ENCODE assay signal across 9 cellular contexts in genomic region chr2:102848366-102848839, GRCh38.
DNase-seq lines count a peak whose midpoint lies in the region; ATAC-seq lines count a peak whose summit lies in the region.
"Had no signal": no experiment of that assay in that cellular context is flagged by ENCODE, and none has a peak within 500 bp of the region (broad histone marks: within the 10 kb centered on the region; RNA-seq: fewer than 3 reads in every experiment).

No MANE protein-coding gene starts in this region.

- POLR2A ChIA-PET in CD8-positive, alpha-beta memory T cell (lab: Charles Lee): no interaction called here

- no peaks in the 10 kb centered on the region for H3K4me1 Mint-ChIP-seq in activated naive CD8-positive, alpha-beta T cell treated with anti-CD3 and anti-CD28 coated beads for 36 hours
- no peaks in the 10 kb centered on the region for H3K4me1 Mint-ChIP-seq in CD8-positive, alpha-beta memory T cell

- no peak overlapping the region for H3K4me3 ChIP-seq in CD8-positive, alpha-beta memory T cell (ENCODE audit: low read length)

- no peaks in the 10 kb centered on the region for H3K27me3 ChIP-seq in CD8-positive, alpha-beta memory T cell (ENCODE audit: insufficient read depth, low read length, poor library complexity, severe bottlenecking)

- no peak overlapping the region for H3K27ac ChIP-seq in CD8-positive, alpha-beta memory T cell (ENCODE audit: low read depth, low read length)
- H3K27ac ChIP-seq: epithelial cell of prostate had no signal

- H3K4me1 ChIP-seq in CD8-positive, alpha-beta memory T cell (ENCODE audit: insufficient read depth, low read length): no peaks in the 10 kb centered on the region

- H3K36me3 Mint-ChIP-seq in activated naive CD8-positive, alpha-beta T cell treated with anti-CD3 and anti-CD28 coated beads for 36 hours: peaks cover 8% of the 10 kb centered on the region
- H3K36me3 Mint-ChIP-seq in CD8-positive, alpha-beta memory T cell: peaks cover 0 to 2% (median 0%) of the 10 kb centered on the region in 3 donors

- H3K9me3 Mint-ChIP-seq in activated naive CD8-positive, alpha-beta T cell treated with anti-CD3 and anti-CD28 coated beads for 36 hours: peaks cover 2% of the 10 kb centered on the region
- H3K9me3 Mint-ChIP-seq in CD8-positive, alpha-beta memory T cell: peaks cover 0 to 3% (median 2%) of the 10 kb centered on the region in 5 donors

- H3K27ac Mint-ChIP-seq in activated naive CD8-positive, alpha-beta T cell treated with anti-CD3 and anti-CD28 coated beads for 36 hours: no peak overlapping the region
- no peak overlapping the region for H3K27ac Mint-ChIP-seq in CD8-positive, alpha-beta memory T cell

- DNase-seq in GM03348 (ENCODE audit: low spot score): peak; percentile 72
- peak; percentile 73 for DNase-seq in NCI-H2107 (lab: John Stamatoyannopoulos, UW)
- DNase-seq in activated naive CD8-positive, alpha-beta T cell treated with anti-CD3 and anti-CD28 coated beads for 36 hours: peak; percentile 12
- DNase-seq in left ventricle myocardium superior: peak; percentile 93
- DNase-seq in putamen (ENCODE audit: low spot score): peak; percentile 74
- no peak for DNase-seq in CD8-positive, alpha-beta memory T cell

- peaks cover 12% of the 10 kb centered on the region for H3K27me3 Mint-ChIP-seq in activated naive CD8-positive, alpha-beta T cell treated with anti-CD3 and anti-CD28 coated beads for 36 hours
- H3K27me3 Mint-ChIP-seq in CD8-positive, alpha-beta memory T cell: peaks cover 2 to 22% of the 10 kb centered on the region in 2 donors

- peak; percentile 99 for ATAC-seq in left ventricle myocardium superior
- no peak for ATAC-seq in HG02885 (IDR thresholded peaks at IDR 0.05; ENCODE audit: poor library complexity, unreplicated experiment)
- ATAC-seq in GM21717 (IDR thresholded peaks at IDR 0.05; ENCODE audit: unreplicated experiment): no peak

- intact Hi-C loops in left ventricle myocardium superior (cut with micrococcal nuclease): no loop called here

- no peaks in the 10 kb centered on the region for H3K36me3 ChIP-seq in CD8-positive, alpha-beta memory T cell (ENCODE audit: insufficient read depth, low read length)

- H3K4me3 Mint-ChIP-seq in activated naive CD8-positive, alpha-beta T cell treated with anti-CD3 and anti-CD28 coated beads for 36 hours: no peak overlapping the region
- H3K4me3 Mint-ChIP-seq in CD8-positive, alpha-beta memory T cell: no peak overlapping the region

- no peaks in the 10 kb centered on the region for H3K9me3 ChIP-seq in CD8-positive, alpha-beta memory T cell (ENCODE audit: low read length)

- CTCF ChIA-PET in CD8-positive, alpha-beta memory T cell (lab: Charles Lee): no interaction called here

Comparison
In these comparisons a context has a peak if more than half of its experiments do, and no peak if none do; other contexts are left out.
1. DNase-seq: peak in GM03348 (single experiment), NCI-H2107 (single experiment), activated naive CD8-positive, alpha-beta T cell treated with anti-CD3 and anti-CD28 coated beads for 36 hours (single experiment), left ventricle myocardium superior (single experiment) and putamen (single experiment); none in CD8-positive, alpha-beta memory T cell (0 of 5).